14 cellular contexts compared by ENCODE assay signal in genomic region chr3:188322135-188322892, GRCh38.
DNase-seq lines count a peak whose midpoint lies in the region; ATAC-seq and TF ChIP-seq lines count a peak whose summit lies in the region.
"Had no signal": no experiment of that assay in that cellular context is flagged by ENCODE, and none has a peak within 500 bp of the region (broad histone marks: within the 10 kb centered on the region; RNA-seq: fewer than 3 reads in every experiment).

No MANE protein-coding gene starts in this region.

- H3K9me3 ChIP-seq in CD4-positive, CD25-positive, alpha-beta regulatory T cell (ENCODE audit: control insufficient read depth in 2 of 2, low read length in 2 of 2): no peaks in the 10 kb centered on the region
- no peaks in the 10 kb centered on the region for H3K9me3 ChIP-seq in CD8-positive, alpha-beta memory T cell (ENCODE audit: low read length)
- H3K9me3 ChIP-seq in ascending aorta: no peaks in the 10 kb centered on the region

- peaks cover 23 to 42% (median 39%) of the 10 kb centered on the region in 4 donors for H3K4me1 Mint-ChIP-seq in CD4-positive, CD25-positive, alpha-beta regulatory T cell
- peaks cover 33 to 69% (median 49%) of the 10 kb centered on the region in 3 donors for H3K4me1 Mint-ChIP-seq in CD8-positive, alpha-beta memory T cell
- peaks cover 47% of the 10 kb centered on the region in 2 donors for H3K4me1 Mint-ChIP-seq in natural killer cell treated with Interleukin-12 subunit alpha and Interleukin-12 subunit beta and Interleukin-15 and Interleukin-18, amount 100 ng/mL, for 72 hours (ENCODE audit: low read depth in 2 of 2)
- H3K4me1 Mint-ChIP-seq in nephron progenitor cell: no peaks in the 10 kb centered on the region

- peaks cover 3% of the 10 kb centered on the region for H3K36me3 ChIP-seq in CD4-positive, CD25-positive, alpha-beta regulatory T cell (ENCODE audit: control insufficient read depth, insufficient read depth, low read length)
- no peaks in the 10 kb centered on the region for H3K36me3 ChIP-seq in CD8-positive, alpha-beta memory T cell (ENCODE audit: insufficient read depth, low read length)
- no peaks in the 10 kb centered on the region for H3K36me3 ChIP-seq in ascending aorta

- TF ChIP-seq CTCF in ascending aorta (IDR thresholded peaks at IDR 0.05): no peak
- no peak for TF ChIP-seq CTCF in nephron progenitor cell (IDR thresholded peaks at IDR 0.05)

- CTCF ChIA-PET in CD8-positive, alpha-beta memory T cell (lab: Charles Lee): interaction anchor here (1.4 to 2.1 kb wide), 3 partner anchors 16 to 719 kb away, joined by 3 to 8 read pairs (median 7); no protein-coding TSS in a partner anchor

- peaks cover 21% of the 10 kb centered on the region for H3K36me3 Mint-ChIP-seq in CD4-positive, CD25-positive, alpha-beta regulatory T cell
- H3K36me3 Mint-ChIP-seq in CD8-positive, alpha-beta memory T cell: peaks cover 3 to 26% (median 7%) of the 10 kb centered on the region in 3 donors
- peaks cover 11% of the 10 kb centered on the region for H3K36me3 Mint-ChIP-seq in natural killer cell treated with Interleukin-12 subunit alpha and Interleukin-12 subunit beta and Interleukin-15 and Interleukin-18, amount 100 ng/mL, for 72 hours
- peaks cover 33% of the 10 kb centered on the region for H3K36me3 Mint-ChIP-seq in nephron progenitor cell (ENCODE audit: low read depth)

- H3K4me3 ChIP-seq in CD4-positive, CD25-positive, alpha-beta regulatory T cell (ENCODE audit: low read depth, low read length): peak overlapping the region; percentile 45
- H3K4me3 ChIP-seq in CD8-positive, alpha-beta memory T cell (ENCODE audit: low read length): no peak overlapping the region
- H3K4me3 ChIP-seq in ascending aorta: no peak overlapping the region
- H3K4me3 ChIP-seq: hepatocyte had no signal

- H3K27me3 Mint-ChIP-seq in CD4-positive, CD25-positive, alpha-beta regulatory T cell: no peaks in the 10 kb centered on the region
- no peaks in the 10 kb centered on the region for H3K27me3 Mint-ChIP-seq in CD8-positive, alpha-beta memory T cell
- H3K27me3 Mint-ChIP-seq in natural killer cell treated with Interleukin-12 subunit alpha and Interleukin-12 subunit beta and Interleukin-15 and Interleukin-18, amount 100 ng/mL, for 72 hours: no peaks in the 10 kb centered on the region
- H3K27me3 Mint-ChIP-seq in nephron progenitor cell (ENCODE audit: low read depth, poor library complexity): no peaks in the 10 kb centered on the region

- POLR2A ChIA-PET in CD8-positive, alpha-beta memory T cell (lab: Charles Lee): no interaction called here

- DNase-seq in CD4-positive, CD25-positive, alpha-beta regulatory T cell: no peak
- no peak for DNase-seq in CD8-positive, alpha-beta memory T cell
- DNase-seq in ascending aorta (ENCODE audit: low spot score in 2 of 2): no peak
- DNase-seq in natural killer cell treated with Interleukin-12 subunit alpha and Interleukin-12 subunit beta and Interleukin-15 and Interleukin-18, amount 100 ng/mL, for 72 hours (ENCODE audit: low spot score): no peak
- no peak for DNase-seq in dedifferentiated amniotic fluid mesenchymal stem cell (ENCODE audit: extremely low spot score)
- DNase-seq in nephron progenitor cell: no peak
- no peak for DNase-seq in NCI-H2107 (lab: John Stamatoyannopoulos, UW)
- DNase-seq: dermis blood vessel endothelial cell, DMS 273 treated with DMSO at 0.1 percent for 48 hours, MM.1S, NCI-H1694 treated with DMSO at 0.1 percent for 48 hours, substantia nigra had no signal

- peak overlapping the region; percentile 48 for H3K27ac ChIP-seq in CD4-positive, CD25-positive, alpha-beta regulatory T cell (ENCODE audit: insufficient read depth, low read length, poor library complexity, severe bottlenecking)
- H3K27ac ChIP-seq in CD8-positive, alpha-beta memory T cell (ENCODE audit: low read depth, low read length): no peak overlapping the region
- peak overlapping the region; percentile 28 to 55 for H3K27ac ChIP-seq in ascending aorta
- H3K27ac ChIP-seq: hepatocyte had no signal

- H3K4me1 ChIP-seq in CD4-positive, CD25-positive, alpha-beta regulatory T cell (ENCODE audit: control insufficient read depth, insufficient read depth, low read length, poor library complexity, severe bottlenecking): peaks cover 17% of the 10 kb centered on the region
- H3K4me1 ChIP-seq in CD8-positive, alpha-beta memory T cell (ENCODE audit: insufficient read depth, low read length): peaks cover 25% of the 10 kb centered on the region
- H3K4me1 ChIP-seq in ascending aorta: peaks cover 9 to 51% of the 10 kb centered on the region in 2 donors

- peak overlapping the region in 2 of 4 donors; percentile 28 to 71 for H3K4me3 Mint-ChIP-seq in CD4-positive, CD25-positive, alpha-beta regulatory T cell
- H3K4me3 Mint-ChIP-seq in CD8-positive, alpha-beta memory T cell: peak overlapping the region in 4 of 7 donors; percentile 2 to 67 (median 43)
- H3K4me3 Mint-ChIP-seq in natural killer cell treated with Interleukin-12 subunit alpha and Interleukin-12 subunit beta and Interleukin-15 and Interleukin-18, amount 100 ng/mL, for 72 hours: peak overlapping the region; percentile 41
- H3K4me3 Mint-ChIP-seq in nephron progenitor cell: no peak overlapping the region

- H3K27me3 ChIP-seq in CD4-positive, CD25-positive, alpha-beta regulatory T cell (ENCODE audit: control insufficient read depth, insufficient read depth, low read length): no peaks in the 10 kb centered on the region
- no peaks in the 10 kb centered on the region for H3K27me3 ChIP-seq in CD8-positive, alpha-beta memory T cell (ENCODE audit: insufficient read depth, low read length, poor library complexity, severe bottlenecking)
- no peaks in the 10 kb centered on the region for H3K27me3 ChIP-seq in ascending aorta
- H3K27me3 ChIP-seq: hepatocyte had no signal

- no peak for ATAC-seq in CD4-positive, CD25-positive, alpha-beta regulatory T cell (ENCODE audit: low read depth in 2 of 2)
- no peak for ATAC-seq in natural killer cell treated with Interleukin-12 subunit alpha and Interleukin-12 subunit beta and Interleukin-15 and Interleukin-18, amount 100 ng/mL, for 72 hours
- ATAC-seq: HCT116 had no signal

- peak overlapping the region; percentile 13 to 93 (median 72) for H3K27ac Mint-ChIP-seq in CD4-positive, CD25-positive, alpha-beta regulatory T cell
- peak overlapping the region; percentile 63 to 88 (median 82) for H3K27ac Mint-ChIP-seq in CD8-positive, alpha-beta memory T cell
- H3K27ac Mint-ChIP-seq in natural killer cell treated with Interleukin-12 subunit alpha and Interleukin-12 subunit beta and Interleukin-15 and Interleukin-18, amount 100 ng/mL, for 72 hours: peak overlapping the region; percentile 47 to 63
- no peak overlapping the region for H3K27ac Mint-ChIP-seq in nephron progenitor cell

- intact Hi-C loops in ascending aorta (cut with DNase I): loop anchor here (10.0 kb wide), 1 partner anchor 268 kb away; no protein-coding TSS in a partner anchor

- H3K9me3 Mint-ChIP-seq in CD4-positive, CD25-positive, alpha-beta regulatory T cell: no peaks in the 10 kb centered on the region
- H3K9me3 Mint-ChIP-seq in CD8-positive, alpha-beta memory T cell: peaks cover 0 to 4% (median 0%) of the 10 kb centered on the region in 5 donors
- H3K9me3 Mint-ChIP-seq in natural killer cell treated with Interleukin-12 subunit alpha and Interleukin-12 subunit beta and Interleukin-15 and Interleukin-18, amount 100 ng/mL, for 72 hours: peaks cover 5% of the 10 kb centered on the region
- H3K9me3 Mint-ChIP-seq in nephron progenitor cell: no peaks in the 10 kb centered on the region
